Comparison of ENCODE assay signal across 1 cellular context in the genomic region with DNA sequence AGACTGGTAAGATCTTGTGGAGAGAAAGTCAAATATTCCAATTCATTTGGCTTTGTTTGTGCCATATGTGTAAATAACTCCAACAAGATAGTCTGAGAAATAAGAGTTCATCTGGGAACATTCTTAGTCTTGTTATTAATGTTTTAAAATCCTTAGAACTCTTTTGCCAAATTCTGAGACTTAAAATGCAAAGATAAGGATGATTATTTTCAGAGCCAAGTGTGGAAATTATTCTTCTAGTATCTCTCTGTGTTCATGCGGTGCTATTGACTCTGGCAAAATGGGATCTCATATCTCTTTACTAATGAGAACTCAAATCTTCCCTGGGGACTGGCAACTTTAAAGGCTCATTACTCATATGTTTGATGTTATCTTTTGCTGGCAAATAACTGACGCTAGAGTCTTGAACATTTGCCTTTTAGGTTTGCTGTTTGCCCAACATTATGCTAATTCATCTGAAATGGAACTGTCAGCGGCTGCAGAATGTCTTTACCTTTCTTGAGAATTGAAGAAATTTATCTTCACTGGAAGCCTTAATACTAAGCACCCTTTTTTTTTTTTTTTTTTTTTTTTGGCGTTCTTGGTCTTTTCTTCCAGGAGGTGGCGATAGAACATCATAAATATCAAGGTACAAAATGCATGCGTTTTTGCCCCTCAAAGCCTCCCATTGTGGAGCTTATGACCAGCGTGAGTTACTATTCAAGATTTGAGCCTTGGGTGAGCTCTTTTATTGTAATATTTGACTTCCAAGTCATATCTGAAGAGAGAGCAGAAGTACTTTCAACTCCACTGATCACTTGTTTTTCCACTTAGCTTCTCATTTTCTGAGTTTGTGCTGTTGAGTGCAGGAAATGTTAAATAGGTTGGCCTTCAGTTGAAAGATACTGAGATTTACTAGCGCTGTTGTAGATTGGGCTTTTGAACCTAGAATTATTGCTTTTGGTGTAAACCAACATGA.
TF ChIP-seq lines count a peak whose summit lies in the region.

No MANE protein-coding gene starts in this region.

TF ChIP-seq in HEK293, 187 proteins besides CTCF, POLR2A, EP300 and RAD21 (continued from another document and continues in another):
- TF ChIP-seq, protein P1, sequence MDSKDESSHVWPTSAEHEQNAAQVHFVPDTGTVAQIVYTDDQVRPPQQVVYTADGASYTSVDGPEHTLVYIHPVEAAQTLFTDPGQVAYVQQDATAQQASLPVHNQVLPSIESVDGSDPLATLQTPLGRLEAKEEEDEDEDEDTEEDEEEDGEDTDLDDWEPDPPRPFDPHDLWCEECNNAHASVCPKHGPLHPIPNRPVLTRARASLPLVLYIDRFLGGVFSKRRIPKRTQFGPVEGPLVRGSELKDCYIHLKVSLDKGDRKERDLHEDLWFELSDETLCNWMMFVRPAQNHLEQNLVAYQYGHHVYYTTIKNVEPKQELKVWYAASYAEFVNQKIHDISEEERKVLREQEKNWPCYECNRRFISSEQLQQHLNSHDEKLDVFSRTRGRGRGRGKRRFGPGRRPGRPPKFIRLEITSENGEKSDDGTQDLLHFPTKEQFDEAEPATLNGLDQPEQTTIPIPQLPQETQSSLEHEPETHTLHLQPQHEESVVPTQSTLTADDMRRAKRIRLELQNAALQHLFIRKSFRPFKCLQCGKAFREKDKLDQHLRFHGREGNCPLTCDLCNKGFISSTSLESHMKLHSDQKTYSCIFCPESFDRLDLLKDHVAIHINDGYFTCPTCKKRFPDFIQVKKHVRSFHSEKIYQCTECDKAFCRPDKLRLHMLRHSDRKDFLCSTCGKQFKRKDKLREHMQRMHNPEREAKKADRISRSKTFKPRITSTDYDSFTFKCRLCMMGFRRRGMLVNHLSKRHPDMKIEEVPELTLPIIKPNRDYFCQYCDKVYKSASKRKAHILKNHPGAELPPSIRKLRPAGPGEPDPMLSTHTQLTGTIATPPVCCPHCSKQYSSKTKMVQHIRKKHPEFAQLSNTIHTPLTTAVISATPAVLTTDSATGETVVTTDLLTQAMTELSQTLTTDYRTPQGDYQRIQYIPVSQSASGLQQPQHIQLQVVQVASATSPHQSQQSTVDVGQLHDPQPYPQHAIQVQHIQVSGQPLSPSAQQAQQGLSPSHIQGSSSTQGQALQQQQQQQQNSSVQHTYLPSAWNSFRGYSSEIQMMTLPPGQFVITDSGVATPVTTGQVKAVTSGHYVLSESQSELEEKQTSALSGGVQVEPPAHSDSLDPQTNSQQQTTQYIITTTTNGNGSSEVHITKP (tag by site-specific recombination; IDR thresholded peaks at IDR 0.05), result no peak
- TF ChIP-seq ZXDB (tag by site-specific recombination; IDR thresholded peaks at IDR 0.05) (peak; percentile 34; the same call in 1 of the 2 replicates), ZNF670 (tag by site-specific recombination; IDR thresholded peaks at IDR 0.05; ENCODE audit: low read depth) (no peak), ZNF157 (tag by site-specific recombination; IDR thresholded peaks at IDR 0.05) (no peak), KLF8 (tag by site-specific recombination; IDR thresholded peaks at IDR 0.05) (0 out of 2 replicates have a peak, but pooled peaks have one; percentile 24), OVOL3 (tag by site-specific recombination; IDR thresholded peaks at IDR 0.05) (no peak), ZNF501 (tag by site-specific recombination; IDR thresholded peaks at IDR 0.05) (peak; percentile 62; the same call in 1 of the 2 replicates), ZNF112 (tag by site-specific recombination; IDR thresholded peaks at IDR 0.05) (no peak), ZNF335 (tag by site-specific recombination; conservative IDR thresholded peaks at IDR 0.05) (peak; percentile 44; the same call in 1 of the 2 replicates), ZNF16 (tag by site-specific recombination; IDR thresholded peaks at IDR 0.05; ENCODE audit: low read depth) (no peak), ZNF37A (tag by site-specific recombination; IDR thresholded peaks at IDR 0.05) (no peak), ZNF394 (tag by site-specific recombination; IDR thresholded peaks at IDR 0.05; ENCODE audit: borderline replicate concordance) (peak; percentile 15; the same call in 1 of the 2 replicates), ZNF610 (tag by site-specific recombination; IDR thresholded peaks at IDR 0.05; ENCODE audit: borderline replicate concordance) (no peak), TRIM28 (IDR thresholded peaks at IDR 0.05; ENCODE audit: borderline replicate concordance, low read length) (peak; percentile 90), ZNF302 (tag by site-specific recombination; IDR thresholded peaks at IDR 0.05; ENCODE audit: low read depth) (no peak), ZNF354C (tag by site-specific recombination; IDR thresholded peaks at IDR 0.05; ENCODE audit: borderline replicate concordance, low read depth) (no peak), GLI2 (tag by site-specific recombination; IDR thresholded peaks at IDR 0.05; ENCODE audit: borderline replicate concordance, low read depth) (peak; percentile 45; the same call in 1 of the 2 replicates), SP2 (tag by site-specific recombination; IDR thresholded peaks at IDR 0.05) (no peak), ZNF768 (tag by site-specific recombination; IDR thresholded peaks at IDR 0.05) (no peak), ZNF175 (tag by site-specific recombination; IDR thresholded peaks at IDR 0.05) (no peak), KLF1 (tag by site-specific recombination; IDR thresholded peaks at IDR 0.05) (no peak), ZNF658 (tag by site-specific recombination; IDR thresholded peaks at IDR 0.05) (no peak), ZNF843 (tag by site-specific recombination; IDR thresholded peaks at IDR 0.05) (peak; percentile 64), ZNF184 (tag by site-specific recombination; IDR thresholded peaks at IDR 0.05) (peak; percentile 78; the same call in 1 of the 2 replicates), ZNF24 (tag by site-specific recombination; IDR thresholded peaks at IDR 0.05) (peak; percentile 27; the same call in 1 of the 2 replicates), ZNF629 (tag by site-specific recombination; IDR thresholded peaks at IDR 0.05) (peak; percentile 53; the same call in 1 of the 2 replicates), ZBTB8A (tag by site-specific recombination; IDR thresholded peaks at IDR 0.05) (0 out of 2 replicates have a peak, but pooled peaks have one; percentile 42), HOXC10 (CRISPR knock-in tag; IDR thresholded peaks at IDR 0.05) (no peak), ZNF292 (tag by site-specific recombination; IDR thresholded peaks at IDR 0.05; ENCODE audit: borderline replicate concordance, low read depth) (no peak), ZNF530 (tag by site-specific recombination; IDR thresholded peaks at IDR 0.05; ENCODE audit: low read depth) (no peak), ZFP41 (tag by site-specific recombination; IDR thresholded peaks at IDR 0.05; ENCODE audit: borderline replicate concordance) (no peak), ZNF585B (tag by site-specific recombination; IDR thresholded peaks at IDR 0.05) (no peak), ZNF473 (tag by site-specific recombination; IDR thresholded peaks at IDR 0.05) (no peak), TCF7L2 (IDR thresholded peaks at IDR 0.05; ENCODE audit: borderline replicate concordance, low read depth, low read length) (peak; percentile 85), ZNF561 (tag by site-specific recombination; IDR thresholded peaks at IDR 0.05; ENCODE audit: borderline replicate concordance) (0 out of 2 replicates have a peak, but pooled peaks have one; percentile 27), ZNF366 (tag by site-specific recombination; conservative IDR thresholded peaks at IDR 0.05) (peak; percentile 63), ZNF571 (tag by site-specific recombination; IDR thresholded peaks at IDR 0.05) (no peak), MZF1 (tag by site-specific recombination; IDR thresholded peaks at IDR 0.05; ENCODE audit: borderline replicate concordance) (no peak), OSR2 (tag by site-specific recombination; IDR thresholded peaks at IDR 0.05) (peak; percentile 45; the same call in 1 of the 2 replicates), ZNF837 (tag by site-specific recombination; IDR thresholded peaks at IDR 0.05) (no peak)
- TF ChIP-seq, protein P2, sequence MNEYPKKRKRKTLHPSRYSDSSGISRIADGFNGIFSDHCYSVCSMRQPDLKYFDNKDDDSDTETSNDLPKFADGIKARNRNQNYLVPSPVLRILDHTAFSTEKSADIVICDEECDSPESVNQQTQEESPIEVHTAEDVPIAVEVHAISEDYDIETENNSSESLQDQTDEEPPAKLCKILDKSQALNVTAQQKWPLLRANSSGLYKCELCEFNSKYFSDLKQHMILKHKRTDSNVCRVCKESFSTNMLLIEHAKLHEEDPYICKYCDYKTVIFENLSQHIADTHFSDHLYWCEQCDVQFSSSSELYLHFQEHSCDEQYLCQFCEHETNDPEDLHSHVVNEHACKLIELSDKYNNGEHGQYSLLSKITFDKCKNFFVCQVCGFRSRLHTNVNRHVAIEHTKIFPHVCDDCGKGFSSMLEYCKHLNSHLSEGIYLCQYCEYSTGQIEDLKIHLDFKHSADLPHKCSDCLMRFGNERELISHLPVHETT (tag by site-specific recombination; IDR thresholded peaks at IDR 0.05), result 0 out of 2 replicates have a peak, but pooled peaks have one; percentile 63
- TF ChIP-seq, protein P3, sequence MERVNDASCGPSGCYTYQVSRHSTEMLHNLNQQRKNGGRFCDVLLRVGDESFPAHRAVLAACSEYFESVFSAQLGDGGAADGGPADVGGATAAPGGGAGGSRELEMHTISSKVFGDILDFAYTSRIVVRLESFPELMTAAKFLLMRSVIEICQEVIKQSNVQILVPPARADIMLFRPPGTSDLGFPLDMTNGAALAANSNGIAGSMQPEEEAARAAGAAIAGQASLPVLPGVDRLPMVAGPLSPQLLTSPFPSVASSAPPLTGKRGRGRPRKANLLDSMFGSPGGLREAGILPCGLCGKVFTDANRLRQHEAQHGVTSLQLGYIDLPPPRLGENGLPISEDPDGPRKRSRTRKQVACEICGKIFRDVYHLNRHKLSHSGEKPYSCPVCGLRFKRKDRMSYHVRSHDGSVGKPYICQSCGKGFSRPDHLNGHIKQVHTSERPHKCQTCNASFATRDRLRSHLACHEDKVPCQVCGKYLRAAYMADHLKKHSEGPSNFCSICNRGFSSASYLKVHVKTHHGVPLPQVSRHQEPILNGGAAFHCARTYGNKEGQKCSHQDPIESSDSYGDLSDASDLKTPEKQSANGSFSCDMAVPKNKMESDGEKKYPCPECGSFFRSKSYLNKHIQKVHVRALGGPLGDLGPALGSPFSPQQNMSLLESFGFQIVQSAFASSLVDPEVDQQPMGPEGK (tag by site-specific recombination; IDR thresholded peaks at IDR 0.05), result no peak
- TF ChIP-seq, protein P4, sequence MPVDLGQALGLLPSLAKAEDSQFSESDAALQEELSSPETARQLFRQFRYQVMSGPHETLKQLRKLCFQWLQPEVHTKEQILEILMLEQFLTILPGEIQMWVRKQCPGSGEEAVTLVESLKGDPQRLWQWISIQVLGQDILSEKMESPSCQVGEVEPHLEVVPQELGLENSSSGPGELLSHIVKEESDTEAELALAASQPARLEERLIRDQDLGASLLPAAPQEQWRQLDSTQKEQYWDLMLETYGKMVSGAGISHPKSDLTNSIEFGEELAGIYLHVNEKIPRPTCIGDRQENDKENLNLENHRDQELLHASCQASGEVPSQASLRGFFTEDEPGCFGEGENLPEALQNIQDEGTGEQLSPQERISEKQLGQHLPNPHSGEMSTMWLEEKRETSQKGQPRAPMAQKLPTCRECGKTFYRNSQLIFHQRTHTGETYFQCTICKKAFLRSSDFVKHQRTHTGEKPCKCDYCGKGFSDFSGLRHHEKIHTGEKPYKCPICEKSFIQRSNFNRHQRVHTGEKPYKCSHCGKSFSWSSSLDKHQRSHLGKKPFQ (tag by site-specific recombination; IDR thresholded peaks at IDR 0.05), result 0 out of 2 replicates have a peak, but pooled peaks have one; percentile 12
- TF ChIP-seq, protein P5, sequence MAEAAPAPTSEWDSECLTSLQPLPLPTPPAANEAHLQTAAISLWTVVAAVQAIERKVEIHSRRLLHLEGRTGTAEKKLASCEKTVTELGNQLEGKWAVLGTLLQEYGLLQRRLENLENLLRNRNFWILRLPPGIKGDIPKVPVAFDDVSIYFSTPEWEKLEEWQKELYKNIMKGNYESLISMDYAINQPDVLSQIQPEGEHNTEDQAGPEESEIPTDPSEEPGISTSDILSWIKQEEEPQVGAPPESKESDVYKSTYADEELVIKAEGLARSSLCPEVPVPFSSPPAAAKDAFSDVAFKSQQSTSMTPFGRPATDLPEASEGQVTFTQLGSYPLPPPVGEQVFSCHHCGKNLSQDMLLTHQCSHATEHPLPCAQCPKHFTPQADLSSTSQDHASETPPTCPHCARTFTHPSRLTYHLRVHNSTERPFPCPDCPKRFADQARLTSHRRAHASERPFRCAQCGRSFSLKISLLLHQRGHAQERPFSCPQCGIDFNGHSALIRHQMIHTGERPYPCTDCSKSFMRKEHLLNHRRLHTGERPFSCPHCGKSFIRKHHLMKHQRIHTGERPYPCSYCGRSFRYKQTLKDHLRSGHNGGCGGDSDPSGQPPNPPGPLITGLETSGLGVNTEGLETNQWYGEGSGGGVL (tag by site-specific recombination; IDR thresholded peaks at IDR 0.05), result no peak
- TF ChIP-seq, protein P6, sequence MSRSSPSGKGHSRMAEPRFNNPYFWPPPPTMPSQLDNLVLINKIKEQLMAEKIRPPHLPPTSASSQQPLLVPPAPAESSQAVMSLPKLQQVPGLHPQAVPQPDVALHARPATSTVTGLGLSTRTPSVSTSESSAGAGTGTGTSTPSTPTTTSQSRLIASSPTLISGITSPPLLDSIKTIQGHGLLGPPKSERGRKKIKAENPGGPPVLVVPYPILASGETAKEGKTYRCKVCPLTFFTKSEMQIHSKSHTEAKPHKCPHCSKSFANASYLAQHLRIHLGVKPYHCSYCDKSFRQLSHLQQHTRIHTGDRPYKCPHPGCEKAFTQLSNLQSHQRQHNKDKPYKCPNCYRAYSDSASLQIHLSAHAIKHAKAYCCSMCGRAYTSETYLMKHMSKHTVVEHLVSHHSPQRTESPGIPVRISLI (tag by site-specific recombination; IDR thresholded peaks at IDR 0.05), result peak; percentile 99
- TF ChIP-seq, protein P7, sequence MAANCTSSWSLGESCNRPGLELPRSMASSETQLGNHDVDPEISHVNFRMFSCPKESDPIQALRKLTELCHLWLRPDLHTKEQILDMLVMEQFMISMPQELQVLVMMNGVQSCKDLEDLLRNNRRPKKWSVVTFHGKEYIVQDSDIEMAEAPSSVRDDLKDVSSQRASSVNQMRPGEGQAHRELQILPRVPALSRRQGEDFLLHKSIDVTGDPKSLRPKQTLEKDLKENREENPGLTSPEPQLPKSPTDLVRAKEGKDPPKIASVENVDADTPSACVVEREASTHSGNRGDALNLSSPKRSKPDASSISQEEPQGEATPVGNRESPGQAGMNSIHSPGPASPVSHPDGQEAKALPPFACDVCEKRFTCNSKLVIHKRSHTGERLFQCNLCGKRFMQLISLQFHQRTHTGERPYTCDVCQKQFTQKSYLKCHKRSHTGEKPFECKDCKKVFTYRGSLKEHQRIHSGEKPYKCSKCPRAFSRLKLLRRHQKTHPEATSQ (tag by site-specific recombination; IDR thresholded peaks at IDR 0.05), result no peak
- TF ChIP-seq, protein P8, sequence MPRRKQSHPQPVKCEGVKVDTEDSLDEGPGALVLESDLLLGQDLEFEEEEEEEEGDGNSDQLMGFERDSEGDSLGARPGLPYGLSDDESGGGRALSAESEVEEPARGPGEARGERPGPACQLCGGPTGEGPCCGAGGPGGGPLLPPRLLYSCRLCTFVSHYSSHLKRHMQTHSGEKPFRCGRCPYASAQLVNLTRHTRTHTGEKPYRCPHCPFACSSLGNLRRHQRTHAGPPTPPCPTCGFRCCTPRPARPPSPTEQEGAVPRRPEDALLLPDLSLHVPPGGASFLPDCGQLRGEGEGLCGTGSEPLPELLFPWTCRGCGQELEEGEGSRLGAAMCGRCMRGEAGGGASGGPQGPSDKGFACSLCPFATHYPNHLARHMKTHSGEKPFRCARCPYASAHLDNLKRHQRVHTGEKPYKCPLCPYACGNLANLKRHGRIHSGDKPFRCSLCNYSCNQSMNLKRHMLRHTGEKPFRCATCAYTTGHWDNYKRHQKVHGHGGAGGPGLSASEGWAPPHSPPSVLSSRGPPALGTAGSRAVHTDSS (tag by site-specific recombination; IDR thresholded peaks at IDR 0.05), result no peak
